In genomic region chr6:18155864-18156396, GRCh38 we compare ENCODE assay signal across 8 cellular contexts. TPM values are rescaled to one million over a fixed set of nuclear protein-coding genes. Genes with fewer than 3 reads are reported as not detected.
DNase-seq lines count a peak whose midpoint lies in the region; ATAC-seq and TF ChIP-seq lines count a peak whose summit lies in the region.

No MANE protein-coding gene starts in this region.

- H3K4me2 ChIP-seq in Karpas-422 (ENCODE audit: low read depth, low read length, poor library complexity, severe bottlenecking) (peak overlapping the region; percentile 95), trophoblast cell (ENCODE audit: low read length) (peak overlapping the region; percentile 93)

- peak overlapping the region; percentile 13 for H4K8ac ChIP-seq in trophoblast cell (ENCODE audit: low read depth, low read length)

- TF ChIP-seq POLR2A in heart left ventricle (IDR thresholded peaks at IDR 0.05) (no peak), uterus (IDR thresholded peaks at IDR 0.05) (no peak)

- H2AK5ac ChIP-seq in trophoblast cell (ENCODE audit: low read length) = no peak overlapping the region

- H2BK5ac ChIP-seq in trophoblast cell (ENCODE audit: low read depth, low read length, poor library complexity) = no peak overlapping the region

- no peak overlapping the region for H4K91ac ChIP-seq in trophoblast cell (ENCODE audit: low read depth, low read length)

- ATAC-seq in heart left ventricle = peak in 3 of 4 donors; percentile 4 to 16 (median 8)

- peak overlapping the region; percentile 86 for H4K12ac ChIP-seq in trophoblast cell (ENCODE audit: low read depth, low read length)

- no peaks in the 10 kb centered on the region for H3K9me3 ChIP-seq in Karpas-422 (ENCODE audit: low read length)
- no peaks in the 10 kb centered on the region for H3K9me3 ChIP-seq in heart left ventricle
- no peaks in the 10 kb centered on the region for H3K9me3 ChIP-seq in trophoblast cell (ENCODE audit: insufficient read depth, low read depth, low read length)
- no peaks in the 10 kb centered on the region for H3K9me3 ChIP-seq in uterus

- no peak overlapping the region for H2BK12ac ChIP-seq in trophoblast cell (ENCODE audit: low read length)

- H3K14ac ChIP-seq in trophoblast cell (ENCODE audit: low read length) = peak overlapping the region; percentile 93

- 1 to 3% (median 2%) methylated on average over 20 to 26 of the region's 26 CpGs for WGBS in heart left ventricle, 4 donors
- WGBS in trophoblast cell (ENCODE audit: extremely low coverage, insufficient coverage, insufficient read length) = no CpG with 5 or more reads among the region's 26 CpGs

- H3K4me1 ChIP-seq in Karpas-422 (ENCODE audit: low read length) (peaks cover 20% of the 10 kb centered on the region), heart left ventricle (peaks cover 0 to 33% (median 14%) of the 10 kb centered on the region in 12 donors), trophoblast cell (ENCODE audit: control insufficient read depth in 1 of 2, insufficient read depth in 2 of 2, low read length in 2 of 2) (peaks cover 3 to 6% of the 10 kb centered on the region in 2 experiments), uterus (no peaks in the 10 kb centered on the region)

- H3K79me1 ChIP-seq in trophoblast cell (ENCODE audit: low read length) = peaks cover 9% of the 10 kb centered on the region

- no peak overlapping the region for H3K4ac ChIP-seq in trophoblast cell (ENCODE audit: low read depth, low read length)

- H4K20me1 ChIP-seq in Karpas-422 (ENCODE audit: insufficient read depth, low read depth, low read length) = no peaks in the 10 kb centered on the region

- intact Hi-C loops in heart left ventricle (cut with DNase I) (no loop called here), uterus (cut with DNase I; ENCODE audit: low total_unique reads) (no loop called here)

- DNase-seq in G401 (ENCODE audit: low spot score) (peak; percentile 57), H4 (ENCODE audit: low spot score) (peak; percentile 41), Karpas-422 (peak; percentile 93), RKO (ENCODE audit: low spot score) (peak; percentile 84), heart left ventricle (peak; percentile 47 to 80 (median 49)), trophoblast cell (peak; percentile 49 to 72), uterus (peak; percentile 38 to 48)
- peak; percentile 46 for DNase-seq in activated naive CD4-positive, alpha-beta T cell treated with anti-CD3 and anti-CD28 coated beads, Interleukin-2, amount 50 U/mL, for 16 hours

- H3K27me3 ChIP-seq in Karpas-422 (ENCODE audit: low read length) (no peaks in the 10 kb centered on the region), heart left ventricle (no peaks in the 10 kb centered on the region), trophoblast cell (ENCODE audit: insufficient read depth, low read length) (no peaks in the 10 kb centered on the region), uterus (no peaks in the 10 kb centered on the region)

- TF ChIP-seq CTCF in heart left ventricle (IDR thresholded peaks at IDR 0.05) = peak in 4 of 12 donors; percentile 11 to 31 (median 18)
- TF ChIP-seq CTCF in uterus (IDR thresholded peaks at IDR 0.05) = no peak

- H3K79me2 ChIP-seq in Karpas-422 (ENCODE audit: low read length) (peaks cover 9% of the 10 kb centered on the region), trophoblast cell (ENCODE audit: control insufficient read depth, insufficient read depth, low read length, poor library complexity) (peaks cover 5% of the 10 kb centered on the region)

- in situ Hi-C loops in G401 (cut with HindIII; ENCODE audit: low sequenced_read_pairs) = no loop called here

- peak overlapping the region; percentile 73 for H2BK120ac ChIP-seq in trophoblast cell (ENCODE audit: insufficient read depth, low read length, poor library complexity)

- H3K18ac ChIP-seq in trophoblast cell (ENCODE audit: low read length) = peak overlapping the region; percentile 86

- H2AFZ ChIP-seq in Karpas-422 (ENCODE audit: low read length) (peak overlapping the region; percentile 71; the same call in 1 of the 2 replicates), trophoblast cell (ENCODE audit: insufficient read depth, low read length, poor library complexity) (peak overlapping the region; percentile 98)

- H3K36me3 ChIP-seq in Karpas-422 (ENCODE audit: insufficient read depth, low read length) (peaks cover 13% of the 10 kb centered on the region; the same call in 1 of the 2 replicates), heart left ventricle (peaks cover 0 to 18% (median 9%) of the 10 kb centered on the region in 9 donors), trophoblast cell (ENCODE audit: control insufficient read depth in 1 of 2, insufficient read depth in 2 of 2, low read length in 2 of 2) (peaks cover 0 to 2% of the 10 kb centered on the region in 2 experiments), uterus (no peaks in the 10 kb centered on the region)

- H3K9ac ChIP-seq in Karpas-422 (ENCODE audit: low read length) (peak overlapping the region; percentile 99), trophoblast cell (ENCODE audit: low read length) (peak overlapping the region; percentile 45)

- H3K4me3 ChIP-seq in Karpas-422 (ENCODE audit: low read length) (peak overlapping the region; percentile 97), heart left ventricle (peak overlapping the region; percentile 84 to 99 (median 92)), trophoblast cell (ENCODE audit: low read depth, low read length) (peak overlapping the region; percentile 84), uterus (peak overlapping the region; percentile 88 to 98)

- no peaks in the 10 kb centered on the region for H3K9me2 ChIP-seq in Karpas-422 (replicated peaks; ENCODE audit: insufficient read depth, low read length)

- H3K23ac ChIP-seq in trophoblast cell (ENCODE audit: low read length) = no peak overlapping the region

- H3K27ac ChIP-seq in Karpas-422 (ENCODE audit: low read length) (peak overlapping the region; percentile 91), heart left ventricle (peak overlapping the region in 11 of 12 donors; percentile 65 to 93 (median 86)), trophoblast cell (ENCODE audit: low read depth, low read length) (no peak overlapping the region), uterus (peak overlapping the region; percentile 75 to 82)

RNA-seq across cellular contexts. Expression of gene KDM1B, which starts 0.7 kb away (rescaled TPM):
- 7.1 and 10.4 TPM in 2 replicates for total RNA-seq in G401 (2014; rRNA removed; shearing (Covaris generic))
- 6.0 and 6.6 TPM in 2 replicates for total RNA-seq in H4 (2014; rRNA removed; shearing (Covaris generic))
- total RNA-seq in Karpas-422 (2014; rRNA removed; shearing (Covaris generic); ENCODE audit: low replicate concordance) = 47.2 and 50.9 TPM in 2 replicates
- total RNA-seq in heart left ventricle = 10 to 100 TPM; 10.0 to 21.8 (median 15.8) TPM
- polyA plus RNA-seq in heart left ventricle = 10 to 100 TPM in 1 of 2 donors, 1 to 10 TPM in 1; 2.1 to 13.6 TPM
- 13.5 and 14.0 TPM in 2 replicates for polyA plus RNA-seq in trophoblast cell (2013)
- 10 to 100 TPM; 10.6 to 24.7 (median 14.0) TPM for total RNA-seq in uterus

RNA-seq across cellular contexts. Expression of gene TPMT, which starts 1.1 kb away (rescaled TPM):
- total RNA-seq in G401 (2014; rRNA removed; shearing (Covaris generic)) = 10.3 and 13.4 TPM in 2 replicates
- total RNA-seq in H4 (2014; rRNA removed; shearing (Covaris generic)) = 16.6 and 17.1 TPM in 2 replicates
- total RNA-seq in Karpas-422 (2014; rRNA removed; shearing (Covaris generic); ENCODE audit: low replicate concordance) = 2.0 and 3.2 TPM in 2 replicates
- total RNA-seq in heart left ventricle (10 to 100 TPM in 8 of 9 donors, 1 to 10 TPM in 1; 7.1 to 15.0 (median 13.7) TPM), uterus (10 to 100 TPM in 1 of 4 donors, 1 to 10 TPM in 3; 5.9 to 11.4 (median 6.6) TPM)
- 10 to 100 TPM; 13.2 to 22.5 TPM for polyA plus RNA-seq in heart left ventricle
- 12.5 and 12.9 TPM in 2 replicates for polyA plus RNA-seq in trophoblast cell (2013)

RNA-seq across cellular contexts. Expression of gene NHLRC1, which starts 33.5 kb away (rescaled TPM):
- not detected in 2 replicates for total RNA-seq in G401 (2014; rRNA removed; shearing (Covaris generic))
- total RNA-seq in H4 (2014; rRNA removed; shearing (Covaris generic)) = 0.04 and 0.29 TPM in 2 replicates
- total RNA-seq in Karpas-422 (2014; rRNA removed; shearing (Covaris generic); ENCODE audit: low replicate concordance) = not detected in 2 replicates
- total RNA-seq in heart left ventricle (1 to 10 TPM in 6 of 9 donors, under 1 TPM in 3; 0.56 to 2.6 (median 1.3) TPM), uterus (1 to 10 TPM in 2 of 4 donors, not detected in 2; 1.4 to 2.3 TPM)
- 1 to 10 TPM; 1.0 to 1.3 TPM for polyA plus RNA-seq in heart left ventricle
- 0.12 and 0.15 TPM in 2 replicates for polyA plus RNA-seq in trophoblast cell (2013)

Comparison
In these comparisons a context has a peak if more than half of its experiments do, and no peak if none do; other contexts are left out.
1. DNase-seq: peak in every context shown above with its lines; median percentile 93 in Karpas-422; 84 in RKO; 60 in trophoblast cell; 57 in G401; 49 in heart left ventricle; 46 in activated naive CD4-positive, alpha-beta T cell treated with anti-CD3 and anti-CD28 coated beads, Interleukin-2, amount 50 U/mL, for 16 hours; 43 in uterus; 41 in H4.